In the genomic region with DNA sequence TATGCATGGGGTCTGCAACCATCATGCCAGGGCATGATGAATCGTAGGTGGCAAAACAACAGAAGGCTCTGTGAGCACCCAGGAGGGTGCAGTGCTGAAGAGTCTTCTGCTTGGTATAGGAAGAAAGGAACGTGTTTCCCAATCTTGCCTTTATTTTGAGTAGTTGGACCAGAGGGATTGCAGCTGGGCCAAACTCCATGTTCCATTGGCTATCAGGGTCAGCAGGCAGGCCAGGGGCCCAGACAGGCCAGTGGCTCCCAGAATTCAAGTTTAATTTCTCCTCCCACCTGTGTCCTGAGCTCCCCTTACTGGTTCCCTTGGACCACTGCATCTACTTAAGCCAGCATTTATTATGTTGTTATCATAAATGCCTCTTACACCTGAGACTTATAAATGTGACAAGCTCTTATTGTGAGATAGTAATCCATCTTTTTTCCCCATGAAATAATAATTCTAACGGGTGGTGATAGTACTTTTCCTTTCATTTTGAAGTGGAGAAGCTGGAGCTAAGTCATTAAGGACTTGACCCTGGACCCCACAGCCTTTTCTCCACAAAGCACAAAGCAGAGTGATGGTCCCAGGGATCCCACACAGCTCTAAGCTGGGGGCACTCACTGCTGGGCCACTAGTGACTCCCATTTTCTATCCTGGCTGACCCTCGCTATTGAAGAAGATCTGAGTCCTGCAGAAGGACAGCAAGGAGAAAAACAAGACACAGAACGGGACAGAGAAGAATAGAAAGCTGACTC, we compare ENCODE assay signal across 10 cellular contexts. TPM values are rescaled to one million over a fixed set of nuclear protein-coding genes. Genes with fewer than 3 reads are reported as not detected.
DNase-seq lines count a peak whose midpoint lies in the region; ATAC-seq and TF ChIP-seq lines count a peak whose summit lies in the region.
"Had no signal": no experiment of that assay in that cellular context is flagged by ENCODE, and none has a peak within 500 bp of the region (broad histone marks: within the 10 kb centered on the region; RNA-seq: fewer than 3 reads in every experiment).

No MANE protein-coding gene starts in this region.

- no peak overlapping the region for H3K9ac ChIP-seq in HUES6 (ENCODE audit: low read length)
- peak overlapping the region; percentile 85 for H3K9ac ChIP-seq in mammary epithelial cell (ENCODE audit: insufficient read depth, low read length)

- peak overlapping the region; percentile 92 for H2AFZ ChIP-seq in mammary epithelial cell (ENCODE audit: low read depth, low read length)

- no peaks in the 10 kb centered on the region for H4K20me1 ChIP-seq in mammary epithelial cell (ENCODE audit: insufficient read depth, low read length)

- TF ChIP-seq CTCF in CD14-positive monocyte (IDR thresholded peaks at IDR 0.05) (no peak), mammary epithelial cell (conservative IDR thresholded peaks at IDR 0.05 in 1 of 2, IDR thresholded peaks at IDR 0.05 in 1 of 2; ENCODE audit: extremely low read depth in 1 of 2, insufficient read depth in 1 of 2, low read depth in 1 of 2, low read length in 2 of 2) (no peak)

- H3K9me3 ChIP-seq in HUES6 (ENCODE audit: control insufficient read depth, insufficient read depth, low read depth, low read length) (peaks cover 32% of the 10 kb centered on the region), mammary epithelial cell (replicated peaks; ENCODE audit: insufficient read depth, low read length) (no peaks in the 10 kb centered on the region)
- H3K9me3 ChIP-seq in naive thymus-derived CD4-positive, alpha-beta T cell (ENCODE audit: control insufficient read depth in 2 of 3, low read length in 3 of 3): peaks cover 0 to 3% (median 0%) of the 10 kb centered on the region in 3 experiments

- dilution Hi-C loops in mammary epithelial cell (cut with HindIII; ENCODE audit: low sequenced_read_pairs): no loop called here

- peak overlapping the region; percentile 91 to 96 for H3K4me3 Mint-ChIP-seq in CD14-positive monocyte
- peak overlapping the region; percentile 92 to 100 (median 97) for H3K4me3 Mint-ChIP-seq in naive thymus-derived CD4-positive, alpha-beta T cell

- H3K36me3 Mint-ChIP-seq in CD14-positive monocyte: peaks cover 20 to 25% of the 10 kb centered on the region in 2 donors
- H3K36me3 Mint-ChIP-seq in naive thymus-derived CD4-positive, alpha-beta T cell: peaks cover 8 to 41% (median 14%) of the 10 kb centered on the region in 5 donors

- peaks cover 31% of the 10 kb centered on the region for H3K4me1 ChIP-seq in HUES6 (ENCODE audit: control insufficient read depth, insufficient read depth, low read length)
- peaks cover 33% of the 10 kb centered on the region for H3K4me1 ChIP-seq in mammary epithelial cell (ENCODE audit: insufficient read depth, low read length)
- peaks cover 57 to 69% of the 10 kb centered on the region in 2 donors for H3K4me1 ChIP-seq in naive thymus-derived CD4-positive, alpha-beta T cell (ENCODE audit: control insufficient read depth in 2 of 2, insufficient read depth in 2 of 2, low read length in 2 of 2)

- peaks cover 55% of the 10 kb centered on the region for H3K4me1 Mint-ChIP-seq in CD14-positive monocyte
- peaks cover 55 to 82% (median 77%) of the 10 kb centered on the region in 7 donors for H3K4me1 Mint-ChIP-seq in naive thymus-derived CD4-positive, alpha-beta T cell

- peak; percentile 48 for DNase-seq in CD14-positive monocyte (ENCODE audit: low spot score)
- DNase-seq in mammary epithelial cell: no peak
- DNase-seq in naive thymus-derived CD4-positive, alpha-beta T cell: peak in 1 of 9 donors; percentile 28
- DNase-seq in stimulated activated CD4-positive, alpha-beta T cell treated with anti-CD3 and anti-CD28 coated beads, Interleukin-4, amount 100 ng/mL, for 1 hour: no peak
- no peak for DNase-seq in DMS 273 (lab: John Stamatoyannopoulos, UW; ENCODE audit: unreplicated experiment)
- no peak for DNase-seq in NCI-H1092 (lab: John Stamatoyannopoulos, UW)

- no peak for ATAC-seq in naive thymus-derived CD4-positive, alpha-beta T cell
- ATAC-seq in HG03439 (IDR thresholded peaks at IDR 0.05; ENCODE audit: unreplicated experiment): no peak

- peak overlapping the region; percentile 53; the same call in 1 of the 2 replicates for H3K4me3 ChIP-seq in HUES6 (ENCODE audit: low read depth, low read length)
- peak overlapping the region in 2 of 3 experiments; percentile 59 to 61 for H3K4me3 ChIP-seq in mammary epithelial cell (replicated peaks in 1 of 3; ENCODE audit: insufficient read depth in 1 of 3, low read depth in 2 of 3, low read length in 3 of 3)
- H3K4me3 ChIP-seq in naive thymus-derived CD4-positive, alpha-beta T cell (ENCODE audit: low read length): peak overlapping the region; percentile 73
- H3K4me3 ChIP-seq: cardiac muscle cell had no signal

- peaks cover 22% of the 10 kb centered on the region for H3K79me2 ChIP-seq in mammary epithelial cell (ENCODE audit: insufficient read depth, low read length)

- peaks cover 0 to 3% (median 0%) of the 10 kb centered on the region in 7 donors for H3K9me3 Mint-ChIP-seq in CD14-positive monocyte
- peaks cover 0 to 11% (median 1%) of the 10 kb centered on the region in 11 donors for H3K9me3 Mint-ChIP-seq in naive thymus-derived CD4-positive, alpha-beta T cell

- CTCF ChIA-PET in mammary epithelial cell (lab: Charles Lee; ENCODE audit: low non-redundant PET): no interaction called here
- CTCF ChIA-PET in naive thymus-derived CD4-positive, alpha-beta T cell (lab: Charles Lee): interaction anchor here (1.0 to 2.5 kb wide), 5 partner anchors 8 to 174 kb away, joined by 3 to 20 read pairs (median 4); no protein-coding TSS in a partner anchor

- WGBS in mammary epithelial cell (ENCODE audit: low coverage, missing lambda C conversion rate): 54% methylated on average over 5 of the region's 5 CpGs

- H3K36me3 ChIP-seq in HUES6 (ENCODE audit: control insufficient read depth, insufficient read depth, low read length): 0 out of 2 replicates have a peak, but pooled peaks cover 5% of the 10 kb centered on the region
- H3K36me3 ChIP-seq in mammary epithelial cell (ENCODE audit: insufficient read depth, low read length): peaks cover 8% of the 10 kb centered on the region
- peaks cover 7 to 14% (median 9%) of the 10 kb centered on the region in 3 experiments for H3K36me3 ChIP-seq in naive thymus-derived CD4-positive, alpha-beta T cell (ENCODE audit: control insufficient read depth in 2 of 3, insufficient read depth in 3 of 3, low read length in 3 of 3)
- H3K36me3 ChIP-seq: cardiac muscle cell had no signal

- H3K27ac Mint-ChIP-seq in CD14-positive monocyte: peak overlapping the region; percentile 98 to 100 (median 99)
- peak overlapping the region; percentile 97 to 100 (median 98) for H3K27ac Mint-ChIP-seq in naive thymus-derived CD4-positive, alpha-beta T cell

- H3K27me3 Mint-ChIP-seq in CD14-positive monocyte (ENCODE audit: low read depth in 3 of 3): peaks cover 0 to 4% (median 2%) of the 10 kb centered on the region in 3 donors
- no peaks in the 10 kb centered on the region for H3K27me3 Mint-ChIP-seq in naive thymus-derived CD4-positive, alpha-beta T cell

- in situ Hi-C loops in mammary epithelial cell (cut with MboI; ENCODE audit: low sequenced_read_pairs in 2 of 2): no loop called here

- intact Hi-C loops in CD14-positive monocyte (cut with micrococcal nuclease) (loop anchor here in 1 of 2 donors (10.0 kb wide), 1 partner anchor 63 kb away; a partner anchor contains a TSS), mammary epithelial cell (cut with micrococcal nuclease) (loop anchor here (2.0 kb wide), 1 partner anchor 25 kb away; no protein-coding TSS in a partner anchor)
- intact Hi-C loops in naive thymus-derived CD4-positive, alpha-beta T cell (cut with micrococcal nuclease): loop anchor here (1.0 to 10.0 kb wide), 15 partner anchors 16 to 1791 kb away; partner anchors contain the start of genes ABT1 (in 1 of the 2), ACOT13 (in 1 of the 2), CARMIL1 (in 1 of the 2) and TDP2 (in 1 of the 2)

- POLR2A ChIA-PET in naive thymus-derived CD4-positive, alpha-beta T cell (lab: Charles Lee): interaction anchor here (0.6 to 4.2 kb wide), 20 partner anchors 9 to 1928 kb away, joined by 3 to 41 read pairs (median 4); a partner anchor contains a TSS

- TSS peak; percentile 46 for BruUV-seq in mammary epithelial cell (replicated peaks; lab: Mats Ljungman, UMichigan)

- H3K27me3 ChIP-seq in HUES6 (ENCODE audit: control insufficient read depth, insufficient read depth, low read length) (no peaks in the 10 kb centered on the region), mammary epithelial cell (ENCODE audit: insufficient read depth, low read length) (no peaks in the 10 kb centered on the region)
- no peaks in the 10 kb centered on the region for H3K27me3 ChIP-seq in naive thymus-derived CD4-positive, alpha-beta T cell (ENCODE audit: control insufficient read depth in 2 of 2, insufficient read depth in 2 of 2, low read length in 2 of 2)
- H3K27me3 ChIP-seq: cardiac muscle cell had no signal

- H3K27ac ChIP-seq in HUES6 (ENCODE audit: low read depth, low read length): no peak overlapping the region
- H3K27ac ChIP-seq in mammary epithelial cell (ENCODE audit: insufficient read depth, low read depth, low read length): peak overlapping the region; percentile 86
- H3K27ac ChIP-seq in naive thymus-derived CD4-positive, alpha-beta T cell (ENCODE audit: low read depth, low read length): peak overlapping the region; percentile 97
- H3K27ac ChIP-seq: cardiac muscle cell had no signal

- peak overlapping the region; percentile 82 for H3K4me2 ChIP-seq in mammary epithelial cell (ENCODE audit: insufficient read depth, low read depth, low read length)

RNA-seq across cellular contexts. Expression of gene TRIM38, which starts 0.8 kb away (rescaled TPM):
- polyA plus RNA-seq in CD14-positive monocyte (1 to 10 TPM; 4.1 to 8.0 TPM), mammary epithelial cell (3.4 TPM)
- 1 to 10 TPM; 6.8 to 7.6 TPM for total RNA-seq in mammary epithelial cell
- 8.6 TPM for polyA minus RNA-seq in mammary epithelial cell
- 10 to 100 TPM; 17.4 to 32.8 (median 29.9) TPM for total RNA-seq in naive thymus-derived CD4-positive, alpha-beta T cell
- polyA plus RNA-seq in naive thymus-derived CD4-positive, alpha-beta T cell: 1 to 10 TPM; 4.4 to 9.5 TPM

RNA-seq across cellular contexts. Expression of gene SLC17A2, which starts 31.3 kb away (rescaled TPM):
- polyA plus RNA-seq in CD14-positive monocyte: not detected
- not detected for total RNA-seq in mammary epithelial cell
- not detected for polyA plus RNA-seq in mammary epithelial cell
- not detected for polyA minus RNA-seq in mammary epithelial cell
- total RNA-seq in naive thymus-derived CD4-positive, alpha-beta T cell: under 1 TPM in 1 of 5 experiments, not detected in 4; 0.15 TPM
- polyA plus RNA-seq in naive thymus-derived CD4-positive, alpha-beta T cell: not detected
- total RNA-seq: cardiac muscle cell, subcutaneous adipose tissue had no signal
- polyA plus RNA-seq: cardiac muscle cell had no signal
